In the genomic region with DNA sequence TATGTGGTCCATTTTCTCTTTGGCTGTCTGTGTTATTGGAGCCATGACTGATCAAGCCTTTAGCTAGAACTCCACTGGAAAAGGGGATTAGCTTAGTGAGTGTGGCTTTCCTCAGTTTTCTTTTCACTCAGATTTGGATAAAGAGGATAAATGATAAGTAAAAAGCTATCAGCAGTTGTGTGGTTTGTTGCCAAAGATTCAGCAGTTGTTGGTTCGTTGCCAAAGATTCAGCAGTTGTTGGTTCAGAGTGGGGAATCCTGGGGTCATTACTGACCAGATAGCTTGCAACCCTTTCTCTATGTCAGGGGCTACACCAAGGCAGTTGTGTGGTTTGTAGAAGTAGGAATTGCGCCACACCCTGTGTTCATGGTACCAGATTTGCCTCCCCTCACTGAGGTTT, we compare ENCODE assay signal across 17 cellular contexts.
A peak's percentile ranks its signal among the peaks of the same experiment; 100 is the strongest.
DNase-seq lines count a peak whose midpoint lies in the region; TF ChIP-seq lines count a peak whose summit lies in the region.
"Had no signal": no experiment of that assay in that cellular context is flagged by ENCODE, and none has a peak within 500 bp of the region (broad histone marks: within the 10 kb centered on the region; RNA-seq: fewer than 3 reads in every experiment).

No MANE protein-coding gene starts in this region.

- H3K9me2 ChIP-seq in Karpas-422 (replicated peaks; ENCODE audit: insufficient read depth, low read length), result no peaks in the 10 kb centered on the region

- peaks cover 9% of the 10 kb centered on the region; the same call in 1 of the 2 replicates for H4K20me1 ChIP-seq in Karpas-422 (ENCODE audit: insufficient read depth, low read depth, low read length)

- peak overlapping the region; percentile 84 for H2BK12ac ChIP-seq in trophoblast cell (ENCODE audit: low read length)

- H2BK120ac ChIP-seq in trophoblast cell (ENCODE audit: insufficient read depth, low read length, poor library complexity), result peak overlapping the region; percentile 61

- H3K4ac ChIP-seq in trophoblast cell (ENCODE audit: low read depth, low read length), result peak overlapping the region; percentile 58

- peaks cover 2% of the 10 kb centered on the region for H3K9me3 ChIP-seq in trophoblast cell (ENCODE audit: insufficient read depth, low read depth, low read length)
- no peaks in the 10 kb centered on the region for H3K9me3 ChIP-seq in Karpas-422 (ENCODE audit: low read length)
- H3K9me3 ChIP-seq: adrenal gland, prostate gland, testis had no signal

- H4K91ac ChIP-seq in trophoblast cell (ENCODE audit: low read depth, low read length), result peak overlapping the region; percentile 19

- no peak overlapping the region for H3K9ac ChIP-seq in trophoblast cell (ENCODE audit: low read length)
- H3K9ac ChIP-seq in Karpas-422 (ENCODE audit: low read length), result no peak overlapping the region

- no peaks in the 10 kb centered on the region for H3K79me2 ChIP-seq in trophoblast cell (ENCODE audit: control insufficient read depth, insufficient read depth, low read length, poor library complexity)
- no peaks in the 10 kb centered on the region for H3K79me2 ChIP-seq in Karpas-422 (ENCODE audit: low read length)

- peak overlapping the region; percentile 69 for H2BK5ac ChIP-seq in trophoblast cell (ENCODE audit: low read depth, low read length, poor library complexity)

- peak overlapping the region; percentile 63 for H3K18ac ChIP-seq in trophoblast cell (ENCODE audit: low read length)

- no peaks in the 10 kb centered on the region for H3K27me3 ChIP-seq in trophoblast cell (ENCODE audit: insufficient read depth, low read length)
- no peaks in the 10 kb centered on the region for H3K27me3 ChIP-seq in Karpas-422 (ENCODE audit: low read length)
- H3K27me3 ChIP-seq: adrenal gland, testis had no signal

- H3K27ac ChIP-seq in trophoblast cell (ENCODE audit: low read depth, low read length), result peak overlapping the region; percentile 75
- no peak overlapping the region for H3K27ac ChIP-seq in Karpas-422 (ENCODE audit: low read length)
- H3K27ac ChIP-seq: adrenal gland, PC-9, prostate gland, SK-N-MC, testis had no signal

- H3K4me2 ChIP-seq in trophoblast cell (ENCODE audit: low read length) (no peak overlapping the region), Karpas-422 (ENCODE audit: low read depth, low read length, poor library complexity, severe bottlenecking) (no peak overlapping the region)
- H3K4me2 ChIP-seq: PC-9 had no signal

- peak overlapping the region; percentile 49 for H3K14ac ChIP-seq in trophoblast cell (ENCODE audit: low read length)

- H4K12ac ChIP-seq in trophoblast cell (ENCODE audit: low read depth, low read length), result no peak overlapping the region

- DNase-seq in NCI-H1092 treated with DMSO at 0.1 percent for 48 hours (lab: John Stamatoyannopoulos, UW), result peak; percentile 50
- no peak for DNase-seq in NCI-H1092 (lab: John Stamatoyannopoulos, UW)
- peak; percentile 24 for DNase-seq in NCI-H345 treated with DMSO at 0.1 percent for 48 hours (lab: John Stamatoyannopoulos, UW; ENCODE audit: unreplicated experiment)
- DNase-seq in fibroblast of pulmonary artery (ENCODE audit: low read depth), result peak; percentile 13
- DNase-seq in trophoblast cell, result no peak
- DNase-seq in SW 1271 (lab: John Stamatoyannopoulos, UW), result no peak
- DNase-seq in globus pallidus (ENCODE audit: low spot score), result no peak
- no peak for DNase-seq in Karpas-422
- DNase-seq: activated CD4-positive, alpha-beta T cell treated with anti-CD3 and anti-CD28 coated beads for 4 hours; erythroblast; NCI-H1694; NCI-H69; PC-9; testis had no signal

- peaks cover 7% of the 10 kb centered on the region for H3K79me1 ChIP-seq in trophoblast cell (ENCODE audit: low read length)

- H2AK5ac ChIP-seq in trophoblast cell (ENCODE audit: low read length), result peak overlapping the region; percentile 64

- no peak overlapping the region for H3K4me3 ChIP-seq in fibroblast of pulmonary artery (replicated peaks; ENCODE audit: low read depth, low read length)
- H3K4me3 ChIP-seq in trophoblast cell (ENCODE audit: low read depth, low read length), result no peak overlapping the region
- no peak overlapping the region for H3K4me3 ChIP-seq in Karpas-422 (ENCODE audit: low read length)
- H3K4me3 ChIP-seq: adrenal gland, PC-9, prostate gland, SK-N-MC, testis had no signal

- H2AFZ ChIP-seq in trophoblast cell (ENCODE audit: insufficient read depth, low read length, poor library complexity), result no peak overlapping the region
- H2AFZ ChIP-seq in Karpas-422 (ENCODE audit: low read length), result no peak overlapping the region
- H2AFZ ChIP-seq: PC-9 had no signal

- H3K4me1 ChIP-seq in trophoblast cell (ENCODE audit: control insufficient read depth in 1 of 2, insufficient read depth in 2 of 2, low read length in 2 of 2) (peaks cover 11 to 13% of the 10 kb centered on the region in 2 experiments), Karpas-422 (ENCODE audit: low read length) (no peaks in the 10 kb centered on the region; the same call in 1 of the 2 replicates)
- H3K4me1 ChIP-seq: prostate gland had no signal

- H3K36me3 ChIP-seq in trophoblast cell (ENCODE audit: control insufficient read depth in 1 of 2, insufficient read depth in 2 of 2, low read length in 2 of 2) (no peaks in the 10 kb centered on the region), Karpas-422 (ENCODE audit: insufficient read depth, low read length) (no peaks in the 10 kb centered on the region)
- H3K36me3 ChIP-seq: adrenal gland, prostate gland had no signal

- no peak for TF ChIP-seq CTCF in fibroblast of pulmonary artery (IDR thresholded peaks at IDR 0.05; ENCODE audit: low read length, missing control alignments)

- H4K8ac ChIP-seq in trophoblast cell (ENCODE audit: low read depth, low read length), result peak overlapping the region; percentile 61

- H3K23ac ChIP-seq in trophoblast cell (ENCODE audit: low read length), result no peak overlapping the region

- no CpG with 5 or more reads among the region's 2 CpGs for WGBS in trophoblast cell (ENCODE audit: extremely low coverage, insufficient coverage, insufficient read length)

Comparison
In these comparisons a context has a peak if more than half of its experiments do, and no peak if none do; other contexts are left out.
1. DNase-seq: peak in NCI-H1092 treated with DMSO at 0.1 percent for 48 hours (single experiment), NCI-H345 treated with DMSO at 0.1 percent for 48 hours (single experiment) and fibroblast of pulmonary artery (single experiment); none in NCI-H1092 (single experiment), trophoblast cell (0 of 2), SW 1271 (0 of 2), globus pallidus (single experiment) and Karpas-422 (single experiment).